In genomic region chr11:57294225-57295131, GRCh38 we compare ENCODE assay signal across 9 cellular contexts. TPM values are rescaled to one million over a fixed set of nuclear protein-coding genes. Genes with fewer than 3 reads are reported as not detected.
DNase-seq lines count a peak whose midpoint lies in the region; ATAC-seq and TF ChIP-seq lines count a peak whose summit lies in the region.
"Had no signal": no experiment of that assay in that cellular context is flagged by ENCODE, and none has a peak within 500 bp of the region (broad histone marks: within the 10 kb centered on the region; RNA-seq: fewer than 3 reads in every experiment).

No MANE protein-coding gene starts in this region.

- peak overlapping the region; percentile 45 for H3K27ac ChIP-seq in neural progenitor cell

- CTCF ChIA-PET in Caco-2 (lab: Charles Lee): interaction anchor here (1.2 to 1.5 kb wide), 2 partner anchors 17 to 34 kb away, joined by 3 read pairs; no protein-coding TSS in a partner anchor

- H3K79me2 ChIP-seq in neural progenitor cell (ENCODE audit: low read depth): no peaks in the 10 kb centered on the region

- no peak overlapping the region for H3K9ac ChIP-seq in neural progenitor cell

- in situ Hi-C loops in KBM-7 (cut with MboI; ENCODE audit: low pct_unique_long_range_greater_than_20kb, low sequenced_read_pairs): no loop called here

- H3K4me1 Mint-ChIP-seq in Caco-2 (ENCODE audit: low read depth, unreplicated experiment): peaks cover 23% of the 10 kb centered on the region
- peaks cover 10% of the 10 kb centered on the region for H3K4me1 Mint-ChIP-seq in neural progenitor cell

- no peaks in the 10 kb centered on the region for H3K27me3 Mint-ChIP-seq in Caco-2 (ENCODE audit: insufficient read depth, unreplicated experiment)
- H3K27me3 Mint-ChIP-seq in neural progenitor cell (ENCODE audit: insufficient read depth, low read depth): peaks cover 3% of the 10 kb centered on the region

- DNase-seq in Caco-2: no peak
- peak; percentile 68 for DNase-seq in NCI-H1105 (lab: John Stamatoyannopoulos, UW)
- peak; percentile 58 for DNase-seq in epithelial cell of esophagus (ENCODE audit: low read depth)
- peak; percentile 39 for DNase-seq in neural progenitor cell (ENCODE audit: low spot score)
- DNase-seq in KBM-7: no peak
- DNase-seq in T-helper 9 cell: no peak
- DNase-seq in HPDE6-E6E7 (ENCODE audit: extremely low spot score): no peak

- H3F3A ChIP-seq in neural progenitor cell (ENCODE audit: low read depth): peaks cover 6% of the 10 kb centered on the region

- BruUV-seq in Caco-2 (replicated peaks; lab: Mats Ljungman, UMichigan): no TSS peak

- H3K4me2 ChIP-seq in neural progenitor cell: no peak overlapping the region

- TF ChIP-seq CTCF in Caco-2 (IDR thresholded peaks at IDR 0.05; ENCODE audit: insufficient read depth in 1 of 2, low read depth in 1 of 2, low read length in 1 of 2, severe bottlenecking in 1 of 2, unreplicated experiment in 1 of 2) (no peak), epithelial cell of esophagus (IDR thresholded peaks at IDR 0.05; ENCODE audit: insufficient read depth, low read depth, low read length, missing control alignments) (no peak), neural progenitor cell (IDR thresholded peaks at IDR 0.05) (no peak)

- H3K9me3 Mint-ChIP-seq in Caco-2 (ENCODE audit: unreplicated experiment) (no peaks in the 10 kb centered on the region), neural progenitor cell (peaks cover 10% of the 10 kb centered on the region)

- H3K27me3 ChIP-seq in Caco-2 (replicated peaks; ENCODE audit: control insufficient read depth, insufficient read depth, low read length): no peaks in the 10 kb centered on the region
- H3K27me3 ChIP-seq in neural progenitor cell: no peaks in the 10 kb centered on the region
- H3K27me3 ChIP-seq: adrenal gland had no signal

- intact Hi-C loops in Caco-2 (cut with micrococcal nuclease; ENCODE audit: unreplicated experiment): no loop called here

- POLR2A ChIA-PET in Caco-2 (lab: Charles Lee): no interaction called here

- no peak overlapping the region for H3K4me3 Mint-ChIP-seq in Caco-2 (ENCODE audit: unreplicated experiment)
- no peak overlapping the region for H3K4me3 Mint-ChIP-seq in neural progenitor cell

- no peak overlapping the region for H3K4me3 ChIP-seq in Caco-2 (ENCODE audit: low read depth, low read length)
- no peak overlapping the region for H3K4me3 ChIP-seq in epithelial cell of esophagus (ENCODE audit: low read length)
- no peak overlapping the region for H3K4me3 ChIP-seq in neural progenitor cell
- H3K4me3 ChIP-seq: adrenal gland had no signal

- H3K4me1 ChIP-seq in Caco-2 (peaks cover 36% of the 10 kb centered on the region), neural progenitor cell (peaks cover 11% of the 10 kb centered on the region)

- H2AFZ ChIP-seq in neural progenitor cell (replicated peaks): no peak overlapping the region

- H3K36me3 Mint-ChIP-seq in Caco-2 (ENCODE audit: insufficient read depth, unreplicated experiment) (peaks cover 29% of the 10 kb centered on the region), neural progenitor cell (peaks cover 32% of the 10 kb centered on the region)

- ATAC-seq in HG03045 (IDR thresholded peaks at IDR 0.05; ENCODE audit: unreplicated experiment): no peak

- H3K27ac Mint-ChIP-seq in Caco-2 (ENCODE audit: unreplicated experiment) (peak overlapping the region; percentile 62), neural progenitor cell (no peak overlapping the region)

- H3K36me3 ChIP-seq in Caco-2 (ENCODE audit: control insufficient read depth, insufficient read depth, low read length) (peaks cover 5% of the 10 kb centered on the region; the same call in 1 of the 2 replicates), neural progenitor cell (peaks cover 3% of the 10 kb centered on the region)

- H3K9me3 ChIP-seq in Caco-2 (no peaks in the 10 kb centered on the region; the same call in 1 of the 2 replicates), neural progenitor cell (ENCODE audit: low read depth) (no peaks in the 10 kb centered on the region)
- H3K9me3 ChIP-seq: adrenal gland had no signal

- no peaks in the 10 kb centered on the region for H4K20me1 ChIP-seq in neural progenitor cell (ENCODE audit: low read depth)

RNA-seq across cellular contexts. Expression of gene TNKS1BP1, which starts 30.3 kb away (rescaled TPM):
- total RNA-seq in Caco-2 (2022) (107 and 120 TPM in 2 replicates), neural progenitor cell (ENCODE audit: low replicate concordance) (11.7 and 45.1 TPM in 2 replicates)

RNA-seq across cellular contexts. Expression of gene SSRP1, which starts 41.2 kb away (rescaled TPM):
- 206 and 212 TPM in 2 replicates for total RNA-seq in Caco-2 (2022)
- total RNA-seq in neural progenitor cell (ENCODE audit: low replicate concordance): 186 and 222 TPM in 2 replicates

RNA-seq across cellular contexts. Expression of gene P2RX3, which starts 43.7 kb away (rescaled TPM):
- total RNA-seq in Caco-2 (2022) (not detected in 2 replicates), neural progenitor cell (ENCODE audit: low replicate concordance) (1.5 and 2.4 TPM in 2 replicates)

RNA-seq across cellular contexts. Expression of gene APLNR, which starts 57.4 kb away (rescaled TPM):
- total RNA-seq in Caco-2 (2022) (not detected in 2 replicates), neural progenitor cell (ENCODE audit: low replicate concordance) (1.6 and 1.8 TPM in 2 replicates)

Comparison
In these comparisons a context has a peak if more than half of its experiments do, and no peak if none do; other contexts are left out.
1. DNase-seq: peak in NCI-H1105 (single experiment), epithelial cell of esophagus (single experiment) and neural progenitor cell (single experiment); none in Caco-2 (0 of 2), KBM-7 (single experiment), T-helper 9 cell (single experiment) and HPDE6-E6E7 (single experiment).